Comparison of ENCODE assay signal across 19 cellular contexts in genomic region chr12:26172013-26172412, GRCh38. TPM values are rescaled to one million over a fixed set of nuclear protein-coding genes. Genes with fewer than 3 reads are reported as not detected.
DNase-seq lines count a peak whose midpoint lies in the region; ATAC-seq, FAIRE-seq and TF ChIP-seq lines count a peak whose summit lies in the region.
"Had no signal": no experiment of that assay in that cellular context is flagged by ENCODE, and none has a peak within 500 bp of the region (broad histone marks: within the 10 kb centered on the region; RNA-seq: fewer than 3 reads in every experiment).

No MANE protein-coding gene starts in this region.

- 9% methylated on average over 4 of the region's 4 CpGs for WGBS in HepG2 (ENCODE audit: low lambda C conversion rate)
- WGBS in right lobe of liver (ENCODE audit: insufficient coverage, low coverage, low lambda C conversion rate, missing lambda C conversion rate), result 66% methylated on average over 4 of the region's 4 CpGs
- WGBS in pancreas, 2 donors, result 88 to 89% methylated on average over 4 of the region's 4 CpGs

- H3K4me2 ChIP-seq in HepG2 (ENCODE audit: low read depth, low read length), result no peak overlapping the region
- H3K4me2 ChIP-seq: GM23338 had no signal

- peaks cover 17% of the 10 kb centered on the region for H3K4me1 Mint-ChIP-seq in Calu3 (ENCODE audit: low read depth, unreplicated experiment)
- H3K4me1 Mint-ChIP-seq: CD4-positive, alpha-beta memory T cell; GM23338 had no signal

- no peaks in the 10 kb centered on the region for H3K9me3 Mint-ChIP-seq in Calu3 (ENCODE audit: low read depth, unreplicated experiment)
- H3K9me3 Mint-ChIP-seq: GM23338, HFFc6 had no signal

- no peaks in the 10 kb centered on the region for H3K79me2 ChIP-seq in HepG2 (ENCODE audit: insufficient read depth, low read length)

- CTCF ChIA-PET in HepG2 (lab: Yijun Ruan, JAX; ENCODE audit: low intra/inter-chr PET ratio, low total read pairs), result no interaction called here
- CTCF ChIA-PET in Calu3 (lab: Charles Lee), result no interaction called here

- FAIRE-seq in HepG2 (lab: Jason Lieb, UNC) (no peak), pancreas (lab: Jason Lieb, UNC) (peak; percentile 17)
- FAIRE-seq: GM12892, H54 had no signal

- in situ Hi-C loops in HepG2 (cut with HindIII; ENCODE audit: extremely low pct_ligation_motif_present, low pct_unique_long_range_greater_than_20kb), result no loop called here

- BruUV-seq in HepG2 (replicated peaks; lab: Mats Ljungman, UMichigan) (no TSS peak), Calu3 (replicated peaks; lab: Mats Ljungman, UMichigan) (no TSS peak)

- TF ChIP-seq EP300 in HepG2 (IDR thresholded peaks at IDR 0.05; ENCODE audit: low read depth in 2 of 2, low read length in 2 of 2), result no peak
- no peak for TF ChIP-seq EP300 in HepG2 (CRISPR knock-in tag; IDR thresholded peaks at IDR 0.05; ENCODE audit: borderline replicate concordance)

- H3K36me3 ChIP-seq in HepG2 (replicated peaks in 1 of 2; ENCODE audit: control insufficient read depth in 1 of 2, insufficient read depth in 2 of 2, low read length in 2 of 2) (no peaks in the 10 kb centered on the region), right lobe of liver (no peaks in the 10 kb centered on the region), pancreas (no peaks in the 10 kb centered on the region)
- H3K36me3 ChIP-seq: HAP-1 had no signal

- ATAC-seq in HepG2 (no peak), right lobe of liver (no peak), pancreas (no peak)
- ATAC-seq: GM23338 had no signal

- no peaks in the 10 kb centered on the region for H3K9me3 ChIP-seq in HepG2 (ENCODE audit: low read length)
- H3K9me3 ChIP-seq in right lobe of liver, result no peaks in the 10 kb centered on the region
- no peaks in the 10 kb centered on the region for H3K9me3 ChIP-seq in pancreas
- H3K9me3 ChIP-seq: HAP-1 had no signal

- H2AFZ ChIP-seq in HepG2 (ENCODE audit: low read length), result no peak overlapping the region
- H2AFZ ChIP-seq: GM23338 had no signal

- TF ChIP-seq POLR2A in HepG2 (IDR thresholded peaks at IDR 0.05; ENCODE audit: insufficient read depth in 1 of 2, low read depth in 2 of 2, low read length in 2 of 2) (no peak), right lobe of liver (IDR thresholded peaks at IDR 0.05) (no peak)

- H3K36me3 Mint-ChIP-seq in Calu3 (ENCODE audit: insufficient read depth, unreplicated experiment), result no peaks in the 10 kb centered on the region
- H3K36me3 Mint-ChIP-seq: CD4-positive, alpha-beta memory T cell had no signal

- no peak overlapping the region for H3K4me3 Mint-ChIP-seq in Calu3 (ENCODE audit: low read depth, unreplicated experiment)
- H3K4me3 Mint-ChIP-seq: CD4-positive, alpha-beta memory T cell; GM23338; HFFc6 had no signal

- H3K27ac ChIP-seq in HepG2 (ENCODE audit: extremely low read length, insufficient read depth, low read length) (no peak overlapping the region), right lobe of liver (no peak overlapping the region), VCaP (peak overlapping the region; percentile 71), pancreas (no peak overlapping the region)
- H3K27ac ChIP-seq: 22Rv1 had no signal

- POLR2A ChIA-PET in HepG2 (lab: Yijun Ruan, JAX), result no interaction called here

- TF ChIP-seq CTCF in HepG2 (CRISPR knock-in tag; IDR thresholded peaks at IDR 0.05) (no peak), right lobe of liver (IDR thresholded peaks at IDR 0.05) (no peak), VCaP (conservative IDR thresholded peaks at IDR 0.05) (no peak), pancreas (IDR thresholded peaks at IDR 0.05) (no peak), Calu3 (IDR thresholded peaks at IDR 0.05; ENCODE audit: unreplicated experiment) (no peak)

- H3K9ac ChIP-seq in HepG2 (ENCODE audit: insufficient read depth, low read depth, low read length), result no peak overlapping the region

- no peaks in the 10 kb centered on the region for H3K4me1 ChIP-seq in HepG2 (ENCODE audit: insufficient read depth, low read length)
- H3K4me1 ChIP-seq in right lobe of liver, result no peaks in the 10 kb centered on the region
- H3K4me1 ChIP-seq in pancreas, result no peaks in the 10 kb centered on the region
- H3K4me1 ChIP-seq: HAP-1 had no signal

- H3K27me3 Mint-ChIP-seq in Calu3 (ENCODE audit: unreplicated experiment), result no peaks in the 10 kb centered on the region

- no peak for DNase-seq in HepG2 (ENCODE audit: low spot score)
- no peak for DNase-seq in right lobe of liver
- DNase-seq in pancreas, result no peak
- no peak for DNase-seq in KG1 (lab: John Stamatoyannopoulos, UW)
- DNase-seq in Calu3, result no peak
- DNase-seq: ACHN; AML-193; C1 segment of cervical spinal cord; CD4-positive, alpha-beta memory T cell; COR-L47; DMS153; DND-41; HFFc6 had no signal

- no peak for TF ChIP-seq RAD21 in HepG2 (CRISPR knock-in tag; IDR thresholded peaks at IDR 0.05)

- no peaks in the 10 kb centered on the region for H4K20me1 ChIP-seq in HepG2 (ENCODE audit: insufficient read depth, low read length)

- no peak overlapping the region for H3K4me3 ChIP-seq in HepG2 (replicated peaks in 1 of 3; ENCODE audit: insufficient read depth in 1 of 3, low read depth in 2 of 3, low read length in 3 of 3)
- no peak overlapping the region for H3K4me3 ChIP-seq in right lobe of liver
- no peak overlapping the region for H3K4me3 ChIP-seq in pancreas
- H3K4me3 ChIP-seq: GM23338, HAP-1 had no signal

- H3K27me3 ChIP-seq in HepG2 (ENCODE audit: control insufficient read depth in 1 of 2, insufficient read depth in 2 of 2, low read length in 2 of 2), result peaks cover 0 to 7% of the 10 kb centered on the region in 2 experiments; a peak in 1 of 5 replicates
- H3K27me3 ChIP-seq in right lobe of liver, result no peaks in the 10 kb centered on the region
- no peaks in the 10 kb centered on the region for H3K27me3 ChIP-seq in pancreas

- intact Hi-C loops in HepG2 (cut with micrococcal nuclease; ENCODE audit: unreplicated experiment), result no loop called here
- intact Hi-C loops in right lobe of liver (cut with DNase I), result no loop called here
- intact Hi-C loops in pancreas (cut with DNase I), result no loop called here
- intact Hi-C loops in Calu3 (cut with micrococcal nuclease; ENCODE audit: unreplicated experiment), result no loop called here

- no peak overlapping the region for H3K27ac Mint-ChIP-seq in Calu3 (ENCODE audit: unreplicated experiment)
- H3K27ac Mint-ChIP-seq: CD4-positive, alpha-beta memory T cell; GM23338; HFFc6 had no signal

RNA-seq across cellular contexts. Expression of gene SSPN, which starts 23.4 kb away (rescaled TPM):
- total RNA-seq in HepG2 (2016; rRNA removed; fragmentation: Illumina TruSeq; extraction: Trizol), result not detected in 2 replicates
- not detected in 2 replicates for total RNA-seq in HepG2 (2016; cell fraction: cytosol; rRNA removed; fragmentation: Illumina TruSeq; extraction: Trizol; ENCODE audit: low read depth)
- not detected in 2 replicates for total RNA-seq in HepG2 (2016; cell fraction: insoluble cytoplasmic fraction; rRNA removed; fragmentation: Illumina TruSeq; extraction: Trizol)
- total RNA-seq in HepG2 (2016; cell fraction: membrane; rRNA removed; fragmentation: Illumina TruSeq; extraction: Trizol), result not detected in 2 replicates
- not detected in 2 replicates for total RNA-seq in HepG2 (2016; cell fraction: nucleus; rRNA removed; fragmentation: Illumina TruSeq; extraction: Trizol)
- not detected in 2 replicates for polyA plus RNA-seq in HepG2 (2011; rRNA removed)
- not detected in 2 replicates for polyA plus RNA-seq in HepG2 (2011; cell fraction: cytosol; rRNA removed)
- not detected in 2 replicates for polyA plus RNA-seq in HepG2 (2011; cell fraction: nucleus; rRNA removed)
- not detected in 2 replicates for polyA plus RNA-seq in HepG2 (2012)
- not detected in 2 replicates for polyA plus RNA-seq in HepG2 (2016; cell fraction: cytosol; fragmentation: Illumina TruSeq; extraction: Trizol; ENCODE audit: low read depth)
- polyA plus RNA-seq in HepG2 (2016; cell fraction: insoluble cytoplasmic fraction; fragmentation: Illumina TruSeq; extraction: Trizol; ENCODE audit: low read depth), result not detected in 2 replicates
- not detected in 2 replicates for polyA plus RNA-seq in HepG2 (2016; cell fraction: membrane; fragmentation: Illumina TruSeq; extraction: Trizol; ENCODE audit: low read depth)
- polyA plus RNA-seq in HepG2 (2016; cell fraction: nucleus; fragmentation: Illumina TruSeq; extraction: Trizol; ENCODE audit: insufficient read depth, low read depth), result not detected in 2 replicates
- polyA minus RNA-seq in HepG2 (2011; rRNA and poly(A)+ RNA removed; ENCODE audit: low replicate concordance), result not detected in 2 replicates
- polyA minus RNA-seq in HepG2 (2011; cell fraction: cytosol; rRNA and poly(A)+ RNA removed), result not detected in 2 replicates
- not detected in 2 replicates for polyA minus RNA-seq in HepG2 (2011; cell fraction: nucleus; rRNA and poly(A)+ RNA removed)
- 1 to 10 TPM in 1 of 6 experiments, under 1 TPM in 5; 0.18 to 1.2 (median 0.54) TPM for total RNA-seq in right lobe of liver
- total RNA-seq in pancreas, result 10 to 100 TPM in 1 of 6 donors, 1 to 10 TPM in 5; 3.7 to 11.9 (median 5.8) TPM
- polyA plus RNA-seq in pancreas, result 1 to 10 TPM in 1 of 2 donors, under 1 TPM in 1; 0.61 to 2.1 TPM
- total RNA-seq in Calu3 (2022), result 7.0 and 8.9 TPM in 2 replicates
- total RNA-seq: CD4-positive, alpha-beta memory T cell had no signal

RNA-seq across cellular contexts. Expression of gene BHLHE41, which starts 47.2 kb away (rescaled TPM):
- not detected in 2 replicates for total RNA-seq in HepG2 (2016; rRNA removed; fragmentation: Illumina TruSeq; extraction: Trizol)
- not detected in 2 replicates for total RNA-seq in HepG2 (2016; cell fraction: cytosol; rRNA removed; fragmentation: Illumina TruSeq; extraction: Trizol; ENCODE audit: low read depth)
- not detected in 2 replicates for total RNA-seq in HepG2 (2016; cell fraction: insoluble cytoplasmic fraction; rRNA removed; fragmentation: Illumina TruSeq; extraction: Trizol)
- not detected in 2 replicates for total RNA-seq in HepG2 (2016; cell fraction: membrane; rRNA removed; fragmentation: Illumina TruSeq; extraction: Trizol)
- total RNA-seq in HepG2 (2016; cell fraction: nucleus; rRNA removed; fragmentation: Illumina TruSeq; extraction: Trizol), result not detected in 2 replicates
- 0.03 and 0.13 TPM in 2 replicates for polyA plus RNA-seq in HepG2 (2011; rRNA removed)
- 0.01 TPM in 2 replicates for polyA plus RNA-seq in HepG2 (2011; cell fraction: cytosol; rRNA removed)
- 0.08 and 0.40 TPM in 2 replicates for polyA plus RNA-seq in HepG2 (2011; cell fraction: nucleus; rRNA removed)
- not detected in 2 replicates for polyA plus RNA-seq in HepG2 (2012)
- not detected in 2 replicates for polyA plus RNA-seq in HepG2 (2016; cell fraction: cytosol; fragmentation: Illumina TruSeq; extraction: Trizol; ENCODE audit: low read depth)
- polyA plus RNA-seq in HepG2 (2016; cell fraction: insoluble cytoplasmic fraction; fragmentation: Illumina TruSeq; extraction: Trizol; ENCODE audit: low read depth), result not detected in 2 replicates
- not detected in 2 replicates for polyA plus RNA-seq in HepG2 (2016; cell fraction: membrane; fragmentation: Illumina TruSeq; extraction: Trizol; ENCODE audit: low read depth)
- 0.15 TPM in 1 of 2 replicates, not detected in the other for polyA plus RNA-seq in HepG2 (2016; cell fraction: nucleus; fragmentation: Illumina TruSeq; extraction: Trizol; ENCODE audit: insufficient read depth, low read depth)
- polyA minus RNA-seq in HepG2 (2011; rRNA and poly(A)+ RNA removed; ENCODE audit: low replicate concordance), result 0.06 TPM in 1 of 2 replicates, not detected in the other
- not detected in 2 replicates for polyA minus RNA-seq in HepG2 (2011; cell fraction: cytosol; rRNA and poly(A)+ RNA removed)
- polyA minus RNA-seq in HepG2 (2011; cell fraction: nucleus; rRNA and poly(A)+ RNA removed), result not detected in 2 replicates
- total RNA-seq in right lobe of liver, result 1 to 10 TPM in 2 of 6 experiments, under 1 TPM in 4; 0.43 to 1.3 (median 0.84) TPM
- total RNA-seq in pancreas, result 10 to 100 TPM in 4 of 6 donors, 1 to 10 TPM in 2; 6.8 to 29.4 (median 10.9) TPM
- 10 to 100 TPM in 1 of 2 donors, 1 to 10 TPM in 1; 3.8 to 12.1 TPM for polyA plus RNA-seq in pancreas
- total RNA-seq in Calu3 (2022), result 44.1 and 54.1 TPM in 2 replicates
- polyA plus RNA-seq: CD4-positive, alpha-beta memory T cell had no signal
